23 cellular contexts compared by ENCODE assay signal in genomic region chr5:177504086-177505056, GRCh38.
"Had no signal": no experiment of that assay in that cellular context is flagged by ENCODE, and none has a peak within 500 bp of the region (broad histone marks: within the 10 kb centered on the region; RNA-seq: fewer than 3 reads in every experiment).

No MANE protein-coding gene starts in this region.

- H3K36me3 ChIP-seq: adrenal gland, brain microvascular endothelial cell, pancreas, thyroid gland, upper lobe of right lung had no signal

- H3K4me1 ChIP-seq: ascending aorta, pancreas, thyroid gland had no signal

- H3K9me3 ChIP-seq: adrenal gland, ascending aorta, heart right ventricle, pancreas, thyroid gland, upper lobe of right lung had no signal

- H3K27me3 ChIP-seq: adrenal gland, ascending aorta, brain microvascular endothelial cell, heart right ventricle, pancreas, thyroid gland, upper lobe of right lung had no signal

- H3K4me3 ChIP-seq: adrenal gland, ascending aorta, heart right ventricle, pancreas, thyroid gland, upper lobe of right lung had no signal

- DNase-seq: activated naive CD4-positive, alpha-beta T cell; activated T-cell treated with anti-CD3 and anti-CD28 coated beads, Interleukin-2, amount 50 U/mL, for 24 hours; adrenal gland; brain microvascular endothelial cell; caudate nucleus; effector CD8-positive, alpha-beta T cell; erythroblast; foreskin fibroblast; islet precursor cell; left cardiac atrium; midbrain; natural killer cell; small intestine; stimulated activated CD4-positive, alpha-beta T cell treated with anti-CD3 and anti-CD28 coated beads, Interleukin-15, amount 100 ng/mL, for 24 hours; stimulated activated CD4-positive, alpha-beta T cell treated with anti-CD3 and anti-CD28 coated beads, Interleukin-4, amount 100 ng/mL, for 1 hour; stimulated activated naive CD4-positive, alpha-beta T cell; substantia nigra; T-helper 9 cell; thyroid gland; upper lobe of right lung had no signal

- H3K27ac ChIP-seq: adrenal gland, ascending aorta, brain microvascular endothelial cell, heart right ventricle, pancreas, thyroid gland, upper lobe of right lung had no signal
